In genomic region chrX:63350551-63350950, GRCh38 we compare ENCODE assay signal across 8 cellular contexts. TPM values are rescaled to one million over a fixed set of nuclear protein-coding genes. Genes with fewer than 3 reads are reported as not detected.
DNase-seq lines count a peak whose midpoint lies in the region; ATAC-seq, FAIRE-seq and TF ChIP-seq lines count a peak whose summit lies in the region.

No MANE protein-coding gene starts in this region.

- no peak for TF ChIP-seq CTCF in A549 (IDR thresholded peaks at IDR 0.05)

- H3K4me3 ChIP-seq in A549, result peak overlapping the region; percentile 64

- CTCF ChIA-PET in A549 (lab: Yijun Ruan, JAX), result no interaction called here

- H3K4me1 ChIP-seq in A549, result peaks cover 10% of the 10 kb centered on the region; the same call in 2 of the 3 replicates

- peak; percentile 72 for ATAC-seq in A549
- peak; percentile 35 for ATAC-seq in HG02852 (IDR thresholded peaks at IDR 0.05; ENCODE audit: unreplicated experiment)
- peak; percentile 49 for ATAC-seq in Right ventricle myocardium superior (ENCODE audit: poor library complexity)

- no peak for TF ChIP-seq EP300 in A549 (IDR thresholded peaks at IDR 0.05)

- H3K4me2 ChIP-seq in A549, result peak overlapping the region; percentile 62

- 3% methylated on average over 11 of the region's 15 CpGs for WGBS in A549 (ENCODE audit: missing lambda C conversion rate)

- peak overlapping the region; percentile 85 for H3K27ac Mint-ChIP-seq in activated T-helper 2 cell treated with anti-CD3 and anti-CD28 coated beads, Interferon-gamma antibody, Interleukin-2, Interleukin-4, amounts not matched to agents 10 μg/mL and 5 μg/mL and 100 μg/mL, durations not matched to agents 14 hours and 24 hours and 36 hours

- no peaks in the 10 kb centered on the region for H3K9me3 ChIP-seq in A549

- intact Hi-C loops in activated T-helper 2 cell treated with anti-CD3 and anti-CD28 coated beads, Interferon-gamma antibody, Interleukin-2, Interleukin-4, amounts not matched to agents 10 μg/mL and 5 μg/mL and 100 μg/mL, durations not matched to agents 14 hours and 24 hours and 36 hours (cut with micrococcal nuclease), result loop anchor here (1.0 to 10.0 kb wide), 3 partner anchors 212 to 1684 kb away; partner anchors contain the start of gene ZC3H12B
- intact Hi-C loops in Right ventricle myocardium superior (cut with DNase I), result no loop called here

- H3K27me3 Mint-ChIP-seq in activated T-helper 2 cell treated with anti-CD3 and anti-CD28 coated beads, Interferon-gamma antibody, Interleukin-2, Interleukin-4, amounts not matched to agents 10 μg/mL and 5 μg/mL and 100 μg/mL, durations not matched to agents 14 hours and 24 hours and 36 hours (ENCODE audit: low read depth), result no peaks in the 10 kb centered on the region

- TF ChIP-seq POLR2A in A549 (IDR thresholded peaks at IDR 0.05; ENCODE audit: low read length) (no peak), GM12892 (IDR thresholded peaks at IDR 0.05; ENCODE audit: low read depth, low read length) (no peak)

- POLR2A ChIA-PET in A549 (lab: Yijun Ruan, JAX), result interaction anchor here (0.9 kb wide), 1 partner anchor 404 kb away, joined by 3 read pairs; a partner anchor contains a TSS

- peak; percentile 14 to 23 for DNase-seq in A549 (ENCODE audit: low read depth in 1 of 2, low spot score in 1 of 2)
- no peak for DNase-seq in GM12892 (ENCODE audit: insufficient read length)
- peak; percentile 12 for DNase-seq in NCI-H2171 (lab: John Stamatoyannopoulos, UW)
- DNase-seq in activated T-helper 2 cell treated with anti-CD3 and anti-CD28 coated beads, Interferon-gamma antibody, Interleukin-2, Interleukin-4, amounts not matched to agents 10 μg/mL and 5 μg/mL and 100 μg/mL, durations not matched to agents 14 hours and 24 hours and 36 hours (ENCODE audit: low spot score), result peak; percentile 8
- no peak for DNase-seq in Right ventricle myocardium superior
- peak; percentile 23 for DNase-seq in pons (ENCODE audit: low spot score)
- DNase-seq in activated gamma-delta T cell (lab: John Stamatoyannopoulos, UW), result no peak

- peaks cover 8% of the 10 kb centered on the region for H3K36me3 Mint-ChIP-seq in activated T-helper 2 cell treated with anti-CD3 and anti-CD28 coated beads, Interferon-gamma antibody, Interleukin-2, Interleukin-4, amounts not matched to agents 10 μg/mL and 5 μg/mL and 100 μg/mL, durations not matched to agents 14 hours and 24 hours and 36 hours (ENCODE audit: low read depth)

- H3K27ac ChIP-seq in A549, result peak overlapping the region; percentile 85 to 96

- H3K4me1 Mint-ChIP-seq in activated T-helper 2 cell treated with anti-CD3 and anti-CD28 coated beads, Interferon-gamma antibody, Interleukin-2, Interleukin-4, amounts not matched to agents 10 μg/mL and 5 μg/mL and 100 μg/mL, durations not matched to agents 14 hours and 24 hours and 36 hours (ENCODE audit: low read depth), result peaks cover 30% of the 10 kb centered on the region

- peak overlapping the region; percentile 92 for H3K4me3 Mint-ChIP-seq in activated T-helper 2 cell treated with anti-CD3 and anti-CD28 coated beads, Interferon-gamma antibody, Interleukin-2, Interleukin-4, amounts not matched to agents 10 μg/mL and 5 μg/mL and 100 μg/mL, durations not matched to agents 14 hours and 24 hours and 36 hours (ENCODE audit: low read depth)

- H3K9me3 Mint-ChIP-seq in activated T-helper 2 cell treated with anti-CD3 and anti-CD28 coated beads, Interferon-gamma antibody, Interleukin-2, Interleukin-4, amounts not matched to agents 10 μg/mL and 5 μg/mL and 100 μg/mL, durations not matched to agents 14 hours and 24 hours and 36 hours, result no peaks in the 10 kb centered on the region

- peak; percentile 77 for FAIRE-seq in A549 (lab: Jason Lieb, UNC)
- FAIRE-seq in GM12892 (lab: Jason Lieb, UNC), result peak; percentile 60

- TF ChIP-seq RAD21 in A549 (conservative IDR thresholded peaks at IDR 0.05 in 1 of 2, IDR thresholded peaks at IDR 0.05 in 1 of 2), result no peak

TF ChIP-seq in A549, 52 proteins besides CTCF, POLR2A, EP300 and RAD21:
- TF ChIP-seq CHD4 (IDR thresholded peaks at IDR 0.05; ENCODE audit: borderline replicate concordance) (no peak), SREBF2 (IDR thresholded peaks at IDR 0.05) (no peak), BCL3 (IDR thresholded peaks at IDR 0.05) (0 out of 3 replicates have a peak, but pooled peaks have one; percentile 13), ZSCAN20 (CRISPR knock-in tag; IDR thresholded peaks at IDR 0.05) (no peak), ZNF302 (CRISPR knock-in tag; IDR thresholded peaks at IDR 0.05) (no peak), HMGXB4 (CRISPR knock-in tag; IDR thresholded peaks at IDR 0.05; ENCODE audit: borderline replicate concordance) (no peak), MAX (IDR thresholded peaks at IDR 0.05) (peak; percentile 48), REST (IDR thresholded peaks at IDR 0.05) (no peak), E2F6 (IDR thresholded peaks at IDR 0.05; ENCODE audit: borderline replicate concordance, low read depth) (0 out of 2 replicates have a peak, but pooled peaks have one; percentile 26), TFCP2L1 (CRISPR knock-in tag; IDR thresholded peaks at IDR 0.05) (no peak), KDM1A (IDR thresholded peaks at IDR 0.05; ENCODE audit: low read depth) (no peak), NPAS2 (CRISPR knock-in tag; IDR thresholded peaks at IDR 0.05; ENCODE audit: borderline replicate concordance) (no peak)
TF ChIP-seq in A549: peak in this region for 3.

RNA-seq across cellular contexts. Expression of gene SPIN4, which starts 0.6 kb away (rescaled TPM):
- polyA plus RNA-seq in A549 (2011; rRNA removed) (9.6 and 13.7 TPM in 2 replicates), A549 (2017; fragmentation: RNase III; extraction: RNeasy Plus Mini Kit Qiagen cat#74134 plus additional on column Dnase treatment) (8.1 to 9.2 TPM (median 8.8 TPM) in 3 replicates)
- 3.8 and 4.3 TPM in 2 replicates for polyA plus RNA-seq in A549 (2012; cell fraction: cytosol; rRNA removed)
- 3.0 and 3.9 TPM in 2 replicates for polyA plus RNA-seq in A549 (2012; cell fraction: nucleus; rRNA removed)
- polyA minus RNA-seq in A549 (2011; rRNA and poly(A)+ RNA removed), result 6.5 and 7.3 TPM in 2 replicates
- polyA plus RNA-seq in GM12892 (2012; ENCODE audit: missing spikeins), result 4.9 TPM
- 7.5 and 8.2 TPM in 2 replicates for total RNA-seq in activated T-helper 2 cell treated with anti-CD3 and anti-CD28 coated beads, Interferon-gamma antibody, Interleukin-2, Interleukin-4, amounts not matched to agents 10 μg/mL and 5 μg/mL and 100 μg/mL, durations not matched to agents 14 hours and 24 hours and 36 hours
- 0.70 TPM for total RNA-seq in Right ventricle myocardium superior

Comparison
In these comparisons a context has a peak if more than half of its experiments do, and no peak if none do; other contexts are left out.
1. DNase-seq: peak in A549 (2 of 2), NCI-H2171 (single experiment), activated T-helper 2 cell treated with anti-CD3 and anti-CD28 coated beads, Interferon-gamma antibody, Interleukin-2, Interleukin-4, amounts not matched to agents 10 μg/mL and 5 μg/mL and 100 μg/mL, durations not matched to agents 14 hours and 24 hours and 36 hours (single experiment) and pons (single experiment); none in GM12892 (single experiment), Right ventricle myocardium superior (single experiment) and activated gamma-delta T cell (single experiment).
2. Peak in every context shown above with its lines, with median percentiles within 50 percentile points of each other: ATAC-seq.